In genomic region chr10:68330852-68331454, GRCh38 we compare ENCODE assay signal across 1 cellular context.
TF ChIP-seq lines count a peak whose summit lies in the region.

No MANE protein-coding gene starts in this region.

TF ChIP-seq in IMR-90, 13 proteins besides CTCF, POLR2A, EP300 and RAD21 (continued from another document):
- TF ChIP-seq CHD1 (IDR thresholded peaks at IDR 0.05; ENCODE audit: low read depth, low read length) (no peak), SMC3 (IDR thresholded peaks at IDR 0.05; ENCODE audit: low read depth, low read length) (no peak), FOS (IDR thresholded peaks at IDR 0.05; ENCODE audit: low read depth, low read length) (no peak)
